ENCODE assay signal across 15 cellular contexts in genomic region chr16:4390266-4391260, GRCh38. TPM values are rescaled to one million over a fixed set of nuclear protein-coding genes. Genes with fewer than 3 reads are reported as not detected.
DNase-seq lines count a peak whose midpoint lies in the region; ATAC-seq and TF ChIP-seq lines count a peak whose summit lies in the region.
"Had no signal": no experiment of that assay in that cellular context is flagged by ENCODE, and none has a peak within 500 bp of the region (broad histone marks: within the 10 kb centered on the region; RNA-seq: fewer than 3 reads in every experiment).

No MANE protein-coding gene starts in this region.

- no peak overlapping the region for H3K18ac ChIP-seq in trophoblast cell (ENCODE audit: low read length)

- H3K36me3 ChIP-seq in GM23338 (ENCODE audit: insufficient read depth) (no peaks in the 10 kb centered on the region), WERI-Rb-1 (no peaks in the 10 kb centered on the region; the same call in 1 of the 2 replicates), trophoblast cell (ENCODE audit: control insufficient read depth in 1 of 2, insufficient read depth in 2 of 2, low read length in 2 of 2) (peaks cover under 1 to 6% of the 10 kb centered on the region in 2 experiments)
- H3K36me3 ChIP-seq: colonic mucosa had no signal

- no peak overlapping the region for H3K4me3 ChIP-seq in GM23338
- no peak overlapping the region for H3K4me3 ChIP-seq in WERI-Rb-1 (ENCODE audit: low read depth, low read length)
- H3K4me3 ChIP-seq in trophoblast cell (ENCODE audit: low read depth, low read length): no peak overlapping the region
- H3K4me3 ChIP-seq: colonic mucosa, Peyer's patch, testis had no signal

- no peak overlapping the region for H3K23ac ChIP-seq in trophoblast cell (ENCODE audit: low read length)

- DNase-seq in GM23338 (ENCODE audit: low spot score) (peak; percentile 74), WERI-Rb-1 (no peak), left cardiac atrium (peak; percentile 15), trophoblast cell (peak; percentile 58 to 69), AG08395 (ENCODE audit: low spot score) (no peak), SW 1271 (lab: John Stamatoyannopoulos, UW) (no peak)
- DNase-seq: activated CD4-positive, alpha-beta T cell treated with anti-CD3 and anti-CD28 coated beads for 36 hours; activated naive CD8-positive, alpha-beta T cell treated with anti-CD3 and anti-CD28 coated beads, Interleukin-2, amount 10 ng/mL, durations not matched to agents 7 days and 5 days; colonic mucosa; NCI-H1930; NCI-H69; Peyer's patch; testis had no signal

- no peak overlapping the region for H4K8ac ChIP-seq in trophoblast cell (ENCODE audit: low read depth, low read length)

- no peaks in the 10 kb centered on the region for H3K9me2 ChIP-seq in GM23338 (ENCODE audit: insufficient read depth)

- no peak overlapping the region for H3K9ac ChIP-seq in trophoblast cell (ENCODE audit: low read length)

- intact Hi-C loops in left cardiac atrium (cut with DNase I): no loop called here

- no peaks in the 10 kb centered on the region; the same call in 2 of the 3 replicates for H3K36me3 Mint-ChIP-seq in GM23338 (ENCODE audit: low read depth)

- H4K91ac ChIP-seq in trophoblast cell (ENCODE audit: low read depth, low read length): peak overlapping the region; percentile 97

- H2BK5ac ChIP-seq in trophoblast cell (ENCODE audit: low read depth, low read length, poor library complexity): no peak overlapping the region

- peak; percentile 10 for ATAC-seq in GM23338
- ATAC-seq in left cardiac atrium: no peak
- ATAC-seq in GM18868 (IDR thresholded peaks at IDR 0.05; ENCODE audit: unreplicated experiment): no peak
- ATAC-seq: activated CD4-positive, alpha-beta T cell treated with anti-CD3 and anti-CD28 coated beads for 36 hours had no signal

- no peak overlapping the region for H4K12ac ChIP-seq in trophoblast cell (ENCODE audit: low read depth, low read length)

- H3K9me3 Mint-ChIP-seq in GM23338: no peaks in the 10 kb centered on the region
- H3K9me3 Mint-ChIP-seq: activated naive CD8-positive, alpha-beta T cell treated with anti-CD3 and anti-CD28 coated beads, Interleukin-2, amount 10 ng/mL, durations not matched to agents 7 days and 5 days had no signal

- H3K27me3 Mint-ChIP-seq in GM23338 (ENCODE audit: insufficient read depth, low read depth, poor library complexity): peaks cover 21% of the 10 kb centered on the region
- H3K27me3 Mint-ChIP-seq: activated CD4-positive, alpha-beta T cell treated with anti-CD3 and anti-CD28 coated beads for 36 hours; activated naive CD8-positive, alpha-beta T cell treated with anti-CD3 and anti-CD28 coated beads, Interleukin-2, amount 10 ng/mL, durations not matched to agents 7 days and 5 days had no signal

- H2AK5ac ChIP-seq in trophoblast cell (ENCODE audit: low read length): peak overlapping the region; percentile 31

- H2AFZ ChIP-seq in GM23338: no peak overlapping the region
- H2AFZ ChIP-seq in trophoblast cell (ENCODE audit: insufficient read depth, low read length, poor library complexity): no peak overlapping the region

- peak overlapping the region; percentile 83 for H3K27ac Mint-ChIP-seq in GM23338
- H3K27ac Mint-ChIP-seq: activated CD4-positive, alpha-beta T cell treated with anti-CD3 and anti-CD28 coated beads for 36 hours; activated naive CD8-positive, alpha-beta T cell treated with anti-CD3 and anti-CD28 coated beads, Interleukin-2, amount 10 ng/mL, durations not matched to agents 7 days and 5 days had no signal

- peaks cover 66% of the 10 kb centered on the region for H3K79me1 ChIP-seq in trophoblast cell (ENCODE audit: low read length)

- peak overlapping the region; percentile 89 for H2BK12ac ChIP-seq in trophoblast cell (ENCODE audit: low read length)

- H3K9me3 ChIP-seq in WERI-Rb-1 (ENCODE audit: severe bottlenecking): no peaks in the 10 kb centered on the region
- H3K9me3 ChIP-seq in trophoblast cell (ENCODE audit: insufficient read depth, low read depth, low read length): no peaks in the 10 kb centered on the region
- H3K9me3 ChIP-seq: colonic mucosa, Peyer's patch, testis had no signal

- no CpG with 5 or more reads among the region's 18 CpGs for WGBS in trophoblast cell (ENCODE audit: extremely low coverage, insufficient coverage, insufficient read length)

- H3K4me1 ChIP-seq in GM23338 (ENCODE audit: insufficient read depth): peaks cover 43% of the 10 kb centered on the region
- peaks cover 70 to 80% of the 10 kb centered on the region in 2 experiments for H3K4me1 ChIP-seq in trophoblast cell (ENCODE audit: control insufficient read depth in 1 of 2, insufficient read depth in 2 of 2, low read length in 2 of 2)
- H3K4me1 ChIP-seq: colonic mucosa had no signal

- peak overlapping the region; percentile 6; the same call in 1 of the 3 replicates for H3K4me3 Mint-ChIP-seq in GM23338
- H3K4me3 Mint-ChIP-seq: activated CD4-positive, alpha-beta T cell treated with anti-CD3 and anti-CD28 coated beads for 36 hours; activated naive CD8-positive, alpha-beta T cell treated with anti-CD3 and anti-CD28 coated beads, Interleukin-2, amount 10 ng/mL, durations not matched to agents 7 days and 5 days had no signal

- peaks cover 34% of the 10 kb centered on the region for H3F3A ChIP-seq in GM23338 (replicated peaks; ENCODE audit: low read depth)

- H3K14ac ChIP-seq in trophoblast cell (ENCODE audit: low read length): no peak overlapping the region

- H3K27ac ChIP-seq in GM23338 (ENCODE audit: low read depth): peak overlapping the region; percentile 100; the same call in 1 of the 2 replicates
- H3K27ac ChIP-seq in WERI-Rb-1: no peak overlapping the region
- H3K27ac ChIP-seq in trophoblast cell (ENCODE audit: low read depth, low read length): no peak overlapping the region
- H3K27ac ChIP-seq: colonic mucosa had no signal

- H3K4me2 ChIP-seq in GM23338 (no peak overlapping the region), trophoblast cell (ENCODE audit: low read length) (no peak overlapping the region)

- no peaks in the 10 kb centered on the region for H3K27me3 ChIP-seq in GM23338 (ENCODE audit: insufficient read depth)
- no peaks in the 10 kb centered on the region for H3K27me3 ChIP-seq in WERI-Rb-1 (ENCODE audit: insufficient read depth, low read depth, severe bottlenecking)
- H3K27me3 ChIP-seq in trophoblast cell (ENCODE audit: insufficient read depth, low read length): no peaks in the 10 kb centered on the region
- H3K27me3 ChIP-seq: colonic mucosa, Peyer's patch, testis had no signal

- TF ChIP-seq CTCF in GM23338 (conservative IDR thresholded peaks at IDR 0.05; ENCODE audit: low read depth in 2 of 2): peak; percentile 34 to 67; a peak in 3 of 4 replicates
- TF ChIP-seq CTCF in WERI-Rb-1 (IDR thresholded peaks at IDR 0.05; ENCODE audit: low read depth, low read length): 0 out of 2 replicates have a peak, but pooled peaks have one; percentile 15

- H4K20me1 ChIP-seq in GM23338 (replicated peaks; ENCODE audit: insufficient read depth): no peaks in the 10 kb centered on the region

- no peak overlapping the region for H3K4ac ChIP-seq in trophoblast cell (ENCODE audit: low read depth, low read length)

- no peaks in the 10 kb centered on the region for H3K79me2 ChIP-seq in GM23338 (replicated peaks; ENCODE audit: insufficient read depth)
- H3K79me2 ChIP-seq in trophoblast cell (ENCODE audit: control insufficient read depth, insufficient read depth, low read length, poor library complexity): peaks cover 22% of the 10 kb centered on the region

- H2BK120ac ChIP-seq in trophoblast cell (ENCODE audit: insufficient read depth, low read length, poor library complexity): no peak overlapping the region

- H3K4me1 Mint-ChIP-seq in GM23338: peaks cover 45% of the 10 kb centered on the region
- H3K4me1 Mint-ChIP-seq: activated CD4-positive, alpha-beta T cell treated with anti-CD3 and anti-CD28 coated beads for 36 hours had no signal

TF ChIP-seq in GM23338, 12 proteins besides CTCF, POLR2A, EP300 and RAD21 (continues in another document):
- 0 out of 2 replicates have a peak, but pooled peaks have one; percentile 22 for TF ChIP-seq NANOG (IDR thresholded peaks at IDR 0.05; ENCODE audit: borderline replicate concordance)

RNA-seq across cellular contexts. Expression of gene VASN, which starts 18.9 kb away (rescaled TPM):
- total RNA-seq in GM23338 (2014; rRNA removed; shearing (Covaris generic)): 15.5 and 16.9 TPM in 2 replicates
- polyA plus RNA-seq in GM23338 (2016; fragmentation: Nextera tagmentation; extraction: Ambion mirVana): 7.1 and 8.0 TPM in 2 replicates
- total RNA-seq in left cardiac atrium: 10 to 100 TPM; 10.6 to 20.0 TPM
- 17.6 and 18.2 TPM in 2 replicates for polyA plus RNA-seq in trophoblast cell (2013)
- total RNA-seq: activated CD4-positive, alpha-beta T cell treated with anti-CD3 and anti-CD28 coated beads for 36 hours; T-helper 1 cell treated with Interleukin-12 subunit alpha and Interleukin-12 subunit beta and Interleukin-4 antibody, amounts not matched to agents 30 ng/mL and 1 ng/mL, for 36 hours had no signal

RNA-seq across cellular contexts. Expression of gene CORO7, which starts 25.8 kb away (rescaled TPM):
- total RNA-seq in GM23338 (2014; rRNA removed; shearing (Covaris generic)): 40.5 and 46.4 TPM in 2 replicates
- polyA plus RNA-seq in GM23338 (2016; fragmentation: Nextera tagmentation; extraction: Ambion mirVana): 14.2 and 19.1 TPM in 2 replicates
- 10 to 100 TPM; 15.6 to 19.5 TPM for total RNA-seq in left cardiac atrium
- 18.8 and 18.9 TPM in 2 replicates for polyA plus RNA-seq in trophoblast cell (2013)

RNA-seq across cellular contexts. Expression of gene DNAJA3, which starts 35.1 kb away (rescaled TPM):
- total RNA-seq in GM23338 (2014; rRNA removed; shearing (Covaris generic)): 75.5 and 75.9 TPM in 2 replicates
- polyA plus RNA-seq in GM23338 (2016; fragmentation: Nextera tagmentation; extraction: Ambion mirVana): 46.6 and 56.3 TPM in 2 replicates
- total RNA-seq in left cardiac atrium: 10 to 100 TPM; 44.6 to 48.3 TPM
- polyA plus RNA-seq in trophoblast cell (2013): 32.8 and 34.3 TPM in 2 replicates

RNA-seq across cellular contexts. Expression of gene PAM16, which starts 39.4 kb away (rescaled TPM):
- 84.1 and 113 TPM in 2 replicates for total RNA-seq in GM23338 (2014; rRNA removed; shearing (Covaris generic))
- 283 and 331 TPM in 2 replicates for polyA plus RNA-seq in GM23338 (2016; fragmentation: Nextera tagmentation; extraction: Ambion mirVana)
- 10 to 100 TPM; 51.0 to 64.3 TPM for total RNA-seq in left cardiac atrium
- 40.6 and 45.5 TPM in 2 replicates for polyA plus RNA-seq in trophoblast cell (2013)

Comparison
In these comparisons a context has a peak if more than half of its experiments do, and no peak if none do; other contexts are left out.
1. DNase-seq: peak in GM23338 (single experiment), left cardiac atrium (single experiment) and trophoblast cell (2 of 2); none in WERI-Rb-1 (single experiment), AG08395 (single experiment) and SW 1271 (0 of 2).